In the genomic region with DNA sequence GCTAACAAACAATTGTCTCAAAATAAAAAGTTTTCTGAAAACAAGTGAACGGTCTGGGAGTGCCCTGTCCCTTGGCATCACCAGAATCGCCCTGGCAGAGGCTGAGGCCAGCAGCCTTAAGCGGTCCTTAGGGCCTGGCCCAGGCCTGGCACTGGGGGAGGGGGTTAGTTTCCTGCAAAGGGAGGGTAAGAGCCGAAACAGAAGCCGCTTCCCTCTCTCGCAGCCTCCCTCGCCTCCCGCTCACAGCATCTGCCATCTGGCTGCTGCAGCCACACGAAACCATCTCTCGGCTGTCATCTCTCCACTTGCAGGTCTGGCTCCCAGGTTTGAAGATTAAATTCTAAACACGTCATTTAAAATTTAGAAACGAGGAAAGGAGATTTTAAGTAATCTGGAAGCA, we compare ENCODE assay signal across 20 cellular contexts. TPM values are rescaled to one million over a fixed set of nuclear protein-coding genes. Genes with fewer than 3 reads are reported as not detected.
DNase-seq lines count a peak whose midpoint lies in the region; ATAC-seq and TF ChIP-seq lines count a peak whose summit lies in the region.
"Had no signal": no experiment of that assay in that cellular context is flagged by ENCODE, and none has a peak within 500 bp of the region (broad histone marks: within the 10 kb centered on the region; RNA-seq: fewer than 3 reads in every experiment).

No MANE protein-coding gene starts in this region.

- no peaks in the 10 kb centered on the region for H3K36me3 Mint-ChIP-seq in stimulated activated effector memory CD8-positive, alpha-beta T cell treated with anti-CD3 and anti-CD28 coated beads, Interleukin-12 subunit alpha, Interleukin-12 subunit beta, amount 100 ng/mL, for 72 hours
- no peaks in the 10 kb centered on the region for H3K36me3 Mint-ChIP-seq in activated CD8-positive, alpha-beta memory T cell treated with anti-CD3 and anti-CD28 coated beads, Interleukin-2, amount 10 ng/mL, durations not matched to agents 7 days and 5 days
- no peaks in the 10 kb centered on the region for H3K36me3 Mint-ChIP-seq in activated T-cell treated with anti-CD3 and anti-CD28 coated beads, Interleukin-2, amount 50 U/mL, for 72 hours (ENCODE audit: insufficient read depth in 2 of 2)
- H3K36me3 Mint-ChIP-seq: activated CD4-positive, alpha-beta memory T cell treated with anti-CD3 and anti-CD28 coated beads for 36 hours; CD14-positive monocyte; naive thymus-derived CD8-positive, alpha-beta T cell had no signal

- H3K27ac Mint-ChIP-seq in stimulated activated effector memory CD8-positive, alpha-beta T cell treated with anti-CD3 and anti-CD28 coated beads, Interleukin-12 subunit alpha, Interleukin-12 subunit beta, amount 100 ng/mL, for 72 hours: no peak overlapping the region
- no peak overlapping the region for H3K27ac Mint-ChIP-seq in activated CD8-positive, alpha-beta memory T cell treated with anti-CD3 and anti-CD28 coated beads, Interleukin-2, amount 10 ng/mL, durations not matched to agents 7 days and 5 days
- H3K27ac Mint-ChIP-seq in activated T-cell treated with anti-CD3 and anti-CD28 coated beads, Interleukin-2, amount 50 U/mL, for 72 hours: no peak overlapping the region
- H3K27ac Mint-ChIP-seq: activated CD4-positive, alpha-beta memory T cell treated with anti-CD3 and anti-CD28 coated beads for 36 hours; activated T-helper 17 cell treated with anti-CD3 and anti-CD28 coated beads, Interleukin-2, amount 50 U/mL, for 72 hours; dendritic cell treated with granulocyte-macrophage colony-stimulating factor and Interleukin-4, amounts not matched to agents 40 ng/mL and 50 ng/mL, for 4 days had no signal

- DNase-seq in DMS 273 treated with DMSO at 0.1 percent for 48 hours (lab: John Stamatoyannopoulos, UW): peak; percentile 48
- peak; percentile 38 for DNase-seq in MV-4-11 (lab: John Stamatoyannopoulos, UW)
- DNase-seq in midbrain (lab: John Stamatoyannopoulos, UW): peak; percentile 25
- no peak for DNase-seq in stimulated activated effector memory CD8-positive, alpha-beta T cell treated with anti-CD3 and anti-CD28 coated beads, Interleukin-12 subunit alpha, Interleukin-12 subunit beta, amount 100 ng/mL, for 72 hours (ENCODE audit: low spot score in 2 of 2)
- DNase-seq in activated CD8-positive, alpha-beta memory T cell treated with anti-CD3 and anti-CD28 coated beads, Interleukin-2, amount 10 ng/mL, durations not matched to agents 7 days and 5 days: no peak
- no peak for DNase-seq in activated T-cell treated with anti-CD3 and anti-CD28 coated beads, Interleukin-2, amount 50 U/mL, for 72 hours
- no peak for DNase-seq in SKM-1 treated with dmso at 0.1 percent for 144 hours (lab: John Stamatoyannopoulos, UW; ENCODE audit: unreplicated experiment)
- DNase-seq: activated CD4-positive, alpha-beta memory T cell treated with anti-CD3 and anti-CD28 coated beads for 36 hours; aorta; left lung; naive thymus-derived CD8-positive, alpha-beta T cell; NCI-H526 treated with DMSO at 0.1 percent for 48 hours had no signal

- no peak for TF ChIP-seq CTCF in VCaP (conservative IDR thresholded peaks at IDR 0.05)

- H3K9me3 Mint-ChIP-seq in stimulated activated effector memory CD8-positive, alpha-beta T cell treated with anti-CD3 and anti-CD28 coated beads, Interleukin-12 subunit alpha, Interleukin-12 subunit beta, amount 100 ng/mL, for 72 hours: no peaks in the 10 kb centered on the region
- no peaks in the 10 kb centered on the region for H3K9me3 Mint-ChIP-seq in activated CD8-positive, alpha-beta memory T cell treated with anti-CD3 and anti-CD28 coated beads, Interleukin-2, amount 10 ng/mL, durations not matched to agents 7 days and 5 days (ENCODE audit: low read depth)
- no peaks in the 10 kb centered on the region for H3K9me3 Mint-ChIP-seq in activated T-cell treated with anti-CD3 and anti-CD28 coated beads, Interleukin-2, amount 50 U/mL, for 72 hours
- H3K9me3 Mint-ChIP-seq: activated CD4-positive, alpha-beta memory T cell treated with anti-CD3 and anti-CD28 coated beads for 36 hours; activated T-helper 17 cell treated with anti-CD3 and anti-CD28 coated beads, Interleukin-2, amount 50 U/mL, for 72 hours; dendritic cell treated with granulocyte-macrophage colony-stimulating factor and Interleukin-4, amounts not matched to agents 40 ng/mL and 50 ng/mL, for 4 days; naive thymus-derived CD8-positive, alpha-beta T cell had no signal

- CTCF ChIA-PET in activated CD8-positive, alpha-beta memory T cell treated with anti-CD3 and anti-CD28 coated beads, Interleukin-2, amount 10 ng/mL, durations not matched to agents 7 days and 5 days (lab: Charles Lee): interaction anchor here (2.9 kb wide), 1 partner anchor 54 kb away, joined by 6 read pairs; no protein-coding TSS in a partner anchor

- peaks cover 11% of the 10 kb centered on the region for H3K27me3 Mint-ChIP-seq in activated CD8-positive, alpha-beta memory T cell treated with anti-CD3 and anti-CD28 coated beads, Interleukin-2, amount 10 ng/mL, durations not matched to agents 7 days and 5 days
- H3K27me3 Mint-ChIP-seq in activated T-cell treated with anti-CD3 and anti-CD28 coated beads, Interleukin-2, amount 50 U/mL, for 72 hours (ENCODE audit: low read depth): peaks cover 23% of the 10 kb centered on the region

- ATAC-seq in stimulated activated effector memory CD8-positive, alpha-beta T cell treated with anti-CD3 and anti-CD28 coated beads, Interleukin-12 subunit alpha, Interleukin-12 subunit beta, amount 100 ng/mL, for 72 hours: no peak
- ATAC-seq in activated CD8-positive, alpha-beta memory T cell treated with anti-CD3 and anti-CD28 coated beads, Interleukin-2, amount 10 ng/mL, durations not matched to agents 7 days and 5 days: no peak
- no peak for ATAC-seq in activated T-cell treated with anti-CD3 and anti-CD28 coated beads, Interleukin-2, amount 50 U/mL, for 72 hours (replicated peaks in 1 of 2)
- ATAC-seq: activated T-helper 17 cell treated with anti-CD3 and anti-CD28 coated beads, Interleukin-2, amount 50 U/mL, for 72 hours; left lung; naive thymus-derived CD8-positive, alpha-beta T cell had no signal

- H3K4me1 Mint-ChIP-seq in stimulated activated effector memory CD8-positive, alpha-beta T cell treated with anti-CD3 and anti-CD28 coated beads, Interleukin-12 subunit alpha, Interleukin-12 subunit beta, amount 100 ng/mL, for 72 hours: peaks cover 34% of the 10 kb centered on the region
- peaks cover 2% of the 10 kb centered on the region for H3K4me1 Mint-ChIP-seq in activated CD8-positive, alpha-beta memory T cell treated with anti-CD3 and anti-CD28 coated beads, Interleukin-2, amount 10 ng/mL, durations not matched to agents 7 days and 5 days
- H3K4me1 Mint-ChIP-seq in activated T-cell treated with anti-CD3 and anti-CD28 coated beads, Interleukin-2, amount 50 U/mL, for 72 hours (ENCODE audit: low read depth): peaks cover 31% of the 10 kb centered on the region

- H3K4me3 Mint-ChIP-seq in stimulated activated effector memory CD8-positive, alpha-beta T cell treated with anti-CD3 and anti-CD28 coated beads, Interleukin-12 subunit alpha, Interleukin-12 subunit beta, amount 100 ng/mL, for 72 hours: no peak overlapping the region
- H3K4me3 Mint-ChIP-seq in activated CD8-positive, alpha-beta memory T cell treated with anti-CD3 and anti-CD28 coated beads, Interleukin-2, amount 10 ng/mL, durations not matched to agents 7 days and 5 days: no peak overlapping the region
- no peak overlapping the region for H3K4me3 Mint-ChIP-seq in activated T-cell treated with anti-CD3 and anti-CD28 coated beads, Interleukin-2, amount 50 U/mL, for 72 hours
- H3K4me3 Mint-ChIP-seq: activated CD4-positive, alpha-beta memory T cell treated with anti-CD3 and anti-CD28 coated beads for 36 hours; activated T-helper 17 cell treated with anti-CD3 and anti-CD28 coated beads, Interleukin-2, amount 50 U/mL, for 72 hours; dendritic cell treated with granulocyte-macrophage colony-stimulating factor and Interleukin-4, amounts not matched to agents 40 ng/mL and 50 ng/mL, for 4 days had no signal

- peak overlapping the region; percentile 99 for H3K27ac ChIP-seq in VCaP
- H3K27ac ChIP-seq: esophagus muscularis mucosa, hepatocyte, left lung had no signal

RNA-seq across cellular contexts. Expression of a gene that starts 31.5 kb away (rescaled TPM):
- 1 to 10 TPM in 1 of 2 experiments, under 1 TPM in 1; 0.20 to 1.2 TPM for total RNA-seq in activated CD8-positive, alpha-beta memory T cell treated with anti-CD3 and anti-CD28 coated beads, Interleukin-2, amount 10 ng/mL, durations not matched to agents 7 days and 5 days
- total RNA-seq in activated T-cell treated with anti-CD3 and anti-CD28 coated beads, Interleukin-2, amount 50 U/mL, for 72 hours: 1 to 10 TPM; 4.3 to 4.6 TPM

RNA-seq across cellular contexts. Expression of a gene that starts 58.1 kb away (rescaled TPM):
- 10 to 100 TPM; 22.9 to 56.8 TPM for total RNA-seq in activated CD8-positive, alpha-beta memory T cell treated with anti-CD3 and anti-CD28 coated beads, Interleukin-2, amount 10 ng/mL, durations not matched to agents 7 days and 5 days
- total RNA-seq in activated T-cell treated with anti-CD3 and anti-CD28 coated beads, Interleukin-2, amount 50 U/mL, for 72 hours: 1 to 10 TPM in 1 of 2 donors, under 1 TPM in 1; 0.70 to 1.6 TPM
- total RNA-seq: hepatocyte, renal cortical epithelial cell, RPMI7951 had no signal

Comparison
In these comparisons a context has a peak if more than half of its experiments do, and no peak if none do; other contexts are left out.
1. DNase-seq: peak in DMS 273 treated with DMSO at 0.1 percent for 48 hours (single experiment), MV-4-11 (single experiment) and midbrain (single experiment); none in stimulated activated effector memory CD8-positive, alpha-beta T cell treated with anti-CD3 and anti-CD28 coated beads, Interleukin-12 subunit alpha, Interleukin-12 subunit beta, amount 100 ng/mL, for 72 hours (0 of 2), activated CD8-positive, alpha-beta memory T cell treated with anti-CD3 and anti-CD28 coated beads, Interleukin-2, amount 10 ng/mL, durations not matched to agents 7 days and 5 days (single experiment), activated T-cell treated with anti-CD3 and anti-CD28 coated beads, Interleukin-2, amount 50 U/mL, for 72 hours (0 of 2) and SKM-1 treated with dmso at 0.1 percent for 144 hours (single experiment).
2. RNA of a gene that starts 58.1 kb away (total RNA-seq): 22.9 to 56.8 TPM in activated CD8-positive, alpha-beta memory T cell treated with anti-CD3 and anti-CD28 coated beads, Interleukin-2, amount 10 ng/mL, durations not matched to agents 7 days and 5 days; 0.70 to 1.6 TPM in activated T-cell treated with anti-CD3 and anti-CD28 coated beads, Interleukin-2, amount 50 U/mL, for 72 hours; every median in the first group is over 4 times any median in the second.